In genomic region chr17:37988960-37989359, GRCh38 we compare ENCODE assay signal across 8 cellular contexts. TPM values are rescaled to one million over a fixed set of nuclear protein-coding genes. Genes with fewer than 3 reads are reported as not detected.
DNase-seq lines count a peak whose midpoint lies in the region; ATAC-seq, FAIRE-seq and TF ChIP-seq lines count a peak whose summit lies in the region.
"Not testable (repeated sequence)": the region's sequence is repeated elsewhere in the genome, so short reads cannot be mapped to it uniquely, and the experiment has no call there.

Gene TBC1D3L, minus strand, starts transcription at chr17:37989060. Its CDS starts 1,540 bp downstream, at chr17:37987520.

- not testable (repeated sequence) for H3K27ac ChIP-seq in CD8-positive, alpha-beta T cell (ENCODE audit: low read depth, low read length); SK-N-SH (ENCODE audit: low read depth in 2 of 2, low read length in 1 of 2); small intestine (ENCODE audit: low read depth in 1 of 2, low read length in 1 of 2)

- H3K4me1 ChIP-seq in CD8-positive, alpha-beta T cell (ENCODE audit: insufficient read depth, low read length); SK-N-SH (ENCODE audit: control insufficient read depth in 1 of 2, insufficient read depth in 2 of 2, low read depth in 1 of 2, low read length in 1 of 2); small intestine (ENCODE audit: control insufficient read depth in 2 of 2, insufficient read depth in 1 of 2, low read depth in 1 of 2, low read length in 1 of 2): not testable (repeated sequence)

- not testable (repeated sequence) for H3K4me3 ChIP-seq in CD8-positive, alpha-beta T cell (ENCODE audit: low read depth, low read length); SK-N-SH (ENCODE audit: low read depth in 2 of 2, low read length in 1 of 2); kidney epithelial cell (ENCODE audit: low read depth, low read length); small intestine (ENCODE audit: low read depth in 1 of 2, low read length in 2 of 2)

- H3K4me3 Mint-ChIP-seq in CD8-positive, alpha-beta T cell; activated CD8-positive, alpha-beta memory T cell treated with anti-CD3 and anti-CD28 coated beads, Interleukin-2, amount 10 ng/mL, durations not matched to agents 7 days and 5 days; chondrocyte (ENCODE audit: unreplicated experiment): not testable (repeated sequence)

- FAIRE-seq in small intestine (lab: Jason Lieb, UNC), result not testable (repeated sequence)

- POLR2A ChIA-PET in CD8-positive, alpha-beta T cell (lab: Charles Lee); SK-N-SH (lab: Yijun Ruan, JAX): not testable (repeated sequence)

- not testable (repeated sequence) for ATAC-seq in CD8-positive, alpha-beta T cell; activated CD8-positive, alpha-beta memory T cell treated with anti-CD3 and anti-CD28 coated beads, Interleukin-2, amount 10 ng/mL, durations not matched to agents 7 days and 5 days

- TF ChIP-seq RAD21 in SK-N-SH (IDR thresholded peaks at IDR 0.05; ENCODE audit: low read length), result not testable (repeated sequence)

- H3K27me3 Mint-ChIP-seq in CD8-positive, alpha-beta T cell (ENCODE audit: low read depth); activated CD8-positive, alpha-beta memory T cell treated with anti-CD3 and anti-CD28 coated beads, Interleukin-2, amount 10 ng/mL, durations not matched to agents 7 days and 5 days; chondrocyte (ENCODE audit: low read depth): not testable (repeated sequence)

- not testable (repeated sequence) for H3K9me2 ChIP-seq in SK-N-SH

- not testable (repeated sequence) for H4K20me1 ChIP-seq in SK-N-SH (ENCODE audit: insufficient read depth)

- H3K27ac Mint-ChIP-seq in CD8-positive, alpha-beta T cell; activated CD8-positive, alpha-beta memory T cell treated with anti-CD3 and anti-CD28 coated beads, Interleukin-2, amount 10 ng/mL, durations not matched to agents 7 days and 5 days; chondrocyte (ENCODE audit: unreplicated experiment): not testable (repeated sequence)

- not testable (repeated sequence) for H3K4me1 Mint-ChIP-seq in CD8-positive, alpha-beta T cell (ENCODE audit: low read depth); activated CD8-positive, alpha-beta memory T cell treated with anti-CD3 and anti-CD28 coated beads, Interleukin-2, amount 10 ng/mL, durations not matched to agents 7 days and 5 days; chondrocyte (ENCODE audit: low read depth)

- not testable (repeated sequence) for H3K9ac ChIP-seq in SK-N-SH

- not testable (repeated sequence) for H3K36me3 ChIP-seq in CD8-positive, alpha-beta T cell (ENCODE audit: insufficient read depth, low read length); SK-N-SH (replicated peaks in 1 of 2; ENCODE audit: control insufficient read depth in 1 of 2, insufficient read depth in 2 of 2, low read length in 1 of 2); kidney epithelial cell (ENCODE audit: control insufficient read depth, insufficient read depth, low read length); small intestine (ENCODE audit: control insufficient read depth in 2 of 2, insufficient read depth in 2 of 2, low read length in 2 of 2)

- not testable (repeated sequence) for H3K79me2 ChIP-seq in SK-N-SH (ENCODE audit: insufficient read depth)

- DNase-seq in CD8-positive, alpha-beta T cell; SK-N-SH; activated CD8-positive, alpha-beta memory T cell treated with anti-CD3 and anti-CD28 coated beads, Interleukin-2, amount 10 ng/mL, durations not matched to agents 7 days and 5 days; chondrocyte (ENCODE audit: low spot score); kidney epithelial cell (ENCODE audit: low read depth); myocyte (ENCODE audit: low read depth); small intestine; ureter (ENCODE audit: low spot score): not testable (repeated sequence)

- TF ChIP-seq CTCF in CD8-positive, alpha-beta T cell (IDR thresholded peaks at IDR 0.05); SK-N-SH (IDR thresholded peaks at IDR 0.05); chondrocyte (IDR thresholded peaks at IDR 0.05); kidney epithelial cell (IDR thresholded peaks at IDR 0.05; ENCODE audit: insufficient read depth, low read length, poor library complexity, severe bottlenecking): not testable (repeated sequence)

- not testable (repeated sequence) for H3K27me3 ChIP-seq in CD8-positive, alpha-beta T cell (ENCODE audit: insufficient read depth, low read length); SK-N-SH (ENCODE audit: insufficient read depth); kidney epithelial cell (ENCODE audit: control insufficient read depth, insufficient read depth, low read length); small intestine (ENCODE audit: control insufficient read depth in 2 of 2, insufficient read depth in 2 of 2, low read length in 2 of 2)

- H3K36me3 Mint-ChIP-seq in CD8-positive, alpha-beta T cell; activated CD8-positive, alpha-beta memory T cell treated with anti-CD3 and anti-CD28 coated beads, Interleukin-2, amount 10 ng/mL, durations not matched to agents 7 days and 5 days; chondrocyte (ENCODE audit: low read depth): not testable (repeated sequence)

- no CpG with 5 or more reads among the region's 11 CpGs for WGBS in SK-N-SH (ENCODE audit: low lambda C conversion rate)
- WGBS in small intestine, 3 donors, result no CpG with 5 or more reads among the region's 11 CpGs

- CTCF ChIA-PET in CD8-positive, alpha-beta T cell (lab: Charles Lee); SK-N-SH (lab: Yijun Ruan, JAX); activated CD8-positive, alpha-beta memory T cell treated with anti-CD3 and anti-CD28 coated beads, Interleukin-2, amount 10 ng/mL, durations not matched to agents 7 days and 5 days (lab: Charles Lee): not testable (repeated sequence)

- TF ChIP-seq EP300 in SK-N-SH (IDR thresholded peaks at IDR 0.05; ENCODE audit: borderline replicate concordance in 1 of 2, low read depth in 1 of 2, low read length in 1 of 2), result not testable (repeated sequence)

- intact Hi-C loops in CD8-positive, alpha-beta T cell (cut with DNase I, micrococcal nuclease), result not testable (repeated sequence)

- not testable (repeated sequence) for H2AFZ ChIP-seq in SK-N-SH (ENCODE audit: low read depth)

- not testable (repeated sequence) for H3K4me2 ChIP-seq in SK-N-SH

- H3K9me3 Mint-ChIP-seq in CD8-positive, alpha-beta T cell; activated CD8-positive, alpha-beta memory T cell treated with anti-CD3 and anti-CD28 coated beads, Interleukin-2, amount 10 ng/mL, durations not matched to agents 7 days and 5 days (ENCODE audit: low read depth); chondrocyte (ENCODE audit: low read depth): not testable (repeated sequence)

- H3K9me3 ChIP-seq in CD8-positive, alpha-beta T cell (ENCODE audit: low read length); SK-N-SH; small intestine (ENCODE audit: control insufficient read depth, low read depth): not testable (repeated sequence)

- H3F3A ChIP-seq in SK-N-SH (replicated peaks; ENCODE audit: insufficient read depth), result not testable (repeated sequence)

RNA-seq across cellular contexts. Expression of gene TBC1D3L, which starts in this region (rescaled TPM):
- 10 to 100 TPM; 10.9 to 12.4 TPM for total RNA-seq in CD8-positive, alpha-beta T cell
- polyA plus RNA-seq in SK-N-SH (2012; rRNA removed) (15.8 and 19.9 TPM in 2 replicates), small intestine (10 to 100 TPM in 2 of 3 donors, 1 to 10 TPM in 1; 7.1 to 39.4 (median 36.2) TPM)
- 4.1 and 5.4 TPM in 2 replicates for polyA plus RNA-seq in SK-N-SH (2012; cell fraction: cytosol; rRNA removed)
- polyA plus RNA-seq in SK-N-SH (2012; cell fraction: nucleus; rRNA removed), result 93.3 and 132 TPM in 2 replicates
- 10 to 100 TPM; 10.1 to 13.4 TPM for total RNA-seq in activated CD8-positive, alpha-beta memory T cell treated with anti-CD3 and anti-CD28 coated beads, Interleukin-2, amount 10 ng/mL, durations not matched to agents 7 days and 5 days
- total RNA-seq in chondrocyte (16.6 to 20.0 TPM (median 19.6 TPM) in 3 replicates), kidney epithelial cell (12.0 and 13.7 TPM in 2 replicates), myocyte (13.1 and 14.3 TPM in 2 replicates), ureter (30.4 TPM)
- polyA plus RNA-seq in myocyte (2012), result 16.8 TPM
